Comparison of ENCODE assay signal across 12 cellular contexts in the genomic region with DNA sequence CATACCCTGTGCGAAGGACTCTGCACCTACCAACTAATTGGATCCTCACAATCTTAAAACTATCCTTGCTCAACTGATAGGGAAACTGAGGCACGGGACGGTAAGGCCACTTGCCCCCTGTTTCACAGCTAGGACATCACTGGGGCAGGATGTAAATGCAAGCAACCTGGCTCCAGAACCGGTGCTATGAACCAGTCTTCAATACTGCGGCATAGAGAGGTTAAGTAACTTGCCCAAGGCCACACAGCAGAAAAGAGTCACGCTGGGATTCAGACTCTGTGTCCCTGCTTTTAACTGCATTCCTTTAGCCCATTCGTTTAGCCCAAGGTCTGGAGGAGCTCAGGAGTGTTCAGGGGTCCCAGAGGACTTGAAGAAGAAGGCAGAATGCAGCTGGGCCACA.
"Had no signal": no experiment of that assay in that cellular context is flagged by ENCODE, and none has a peak within 500 bp of the region (broad histone marks: within the 10 kb centered on the region; RNA-seq: fewer than 3 reads in every experiment).

No MANE protein-coding gene starts in this region.

- ATAC-seq: activated CD8-positive, alpha-beta T cell treated with anti-CD3 and anti-CD28 coated beads, Interleukin-2, amount 10 ng/mL, durations not matched to agents 7 days and 5 days; activated T-cell treated with anti-CD3 and anti-CD28 coated beads, Interleukin-2, amount 50 U/mL, for 72 hours; esophagus mucosa; T-helper 17 cell had no signal

- H3K4me3 ChIP-seq: breast epithelium, lower lobe of right lung, transverse colon had no signal

- H3K9me3 Mint-ChIP-seq: activated T-cell treated with anti-CD3 and anti-CD28 coated beads, Interleukin-2, amount 50 U/mL, for 72 hours had no signal

- H3K4me1 ChIP-seq: breast epithelium had no signal

- H3K36me3 Mint-ChIP-seq: activated naive CD8-positive, alpha-beta T cell had no signal

- H3K9me3 ChIP-seq: breast epithelium, lower lobe of right lung, transverse colon had no signal

- H3K4me3 Mint-ChIP-seq: activated CD8-positive, alpha-beta T cell treated with anti-CD3 and anti-CD28 coated beads, Interleukin-2, amount 10 ng/mL, durations not matched to agents 7 days and 5 days; activated naive CD8-positive, alpha-beta T cell; activated T-cell treated with anti-CD3 and anti-CD28 coated beads, Interleukin-2, amount 50 U/mL, for 72 hours; T-helper 17 cell had no signal

- H3K36me3 ChIP-seq: breast epithelium, transverse colon had no signal

- DNase-seq: activated CD4-positive, alpha-beta T cell treated with anti-CD3 and anti-CD28 coated beads for 48 hours; activated CD8-positive, alpha-beta memory T cell treated with anti-CD3 and anti-CD28 coated beads, Interleukin-2, amount 50 U/mL, for 4 hours; activated CD8-positive, alpha-beta T cell treated with anti-CD3 and anti-CD28 coated beads, Interleukin-2, amount 10 ng/mL, durations not matched to agents 7 days and 5 days; activated gamma-delta T cell treated with Interleukin-2 at 50 U/mL for 16 hours; activated T-cell treated with anti-CD3 and anti-CD28 coated beads, Interleukin-2, amount 50 U/mL, for 72 hours; stimulated activated CD4-positive, alpha-beta T cell treated with anti-CD3 and anti-CD28 coated beads, Interleukin-1b, Interleukin-23, amount 100 ng/mL, for 48 hours; T-helper 17 cell had no signal

- H3K27ac ChIP-seq: lower lobe of right lung had no signal

- H3K27me3 ChIP-seq: breast epithelium, transverse colon had no signal

- H3K27ac Mint-ChIP-seq: activated CD8-positive, alpha-beta T cell treated with anti-CD3 and anti-CD28 coated beads, Interleukin-2, amount 10 ng/mL, durations not matched to agents 7 days and 5 days; activated naive CD8-positive, alpha-beta T cell; activated T-cell treated with anti-CD3 and anti-CD28 coated beads, Interleukin-2, amount 50 U/mL, for 72 hours had no signal

- H3K27me3 Mint-ChIP-seq: activated naive CD8-positive, alpha-beta T cell; T-helper 17 cell had no signal
